24 cellular contexts compared by ENCODE assay signal in genomic region chr1:196669693-196670092, GRCh38.
"Had no signal": no experiment of that assay in that cellular context is flagged by ENCODE, and none has a peak within 500 bp of the region (broad histone marks: within the 10 kb centered on the region; RNA-seq: fewer than 3 reads in every experiment).

No MANE protein-coding gene starts in this region.

- H3K36me3 ChIP-seq: left lung, lower lobe of right lung had no signal

- H2AFZ ChIP-seq: hepatocyte had no signal

- H3K4me1 Mint-ChIP-seq: immature natural killer cell, mesothelial cell of epicardium had no signal

- H3K27me3 ChIP-seq: esophagus muscularis mucosa, foreskin keratinocyte, gastroesophageal sphincter, heart left ventricle, hepatocyte, left lung had no signal

- H3K36me3 Mint-ChIP-seq: immature natural killer cell had no signal

- H3K27ac ChIP-seq: coronary artery, dorsolateral prefrontal cortex, esophagus muscularis mucosa, foreskin keratinocyte, gastroesophageal sphincter, heart left ventricle, hepatocyte, left lung, lower lobe of right lung had no signal

- H3K4me3 Mint-ChIP-seq: immature natural killer cell, mesothelial cell of epicardium had no signal

- ATAC-seq: foreskin keratinocyte, gastroesophageal sphincter, heart left ventricle, left colon, left lung, left ventricle myocardium superior, lower lobe of right lung had no signal

- H3K4me3 ChIP-seq: coronary artery, dorsolateral prefrontal cortex, esophagus muscularis mucosa, gastroesophageal sphincter, heart left ventricle, hepatocyte, left lung, lower lobe of right lung had no signal

- H3K4me1 ChIP-seq: esophagus muscularis mucosa, gastroesophageal sphincter, heart left ventricle, left lung, lower lobe of right lung had no signal

- FAIRE-seq: colon, endothelial cell of umbilical vein, frontal cortex, kidney had no signal

- H3K4me2 ChIP-seq: hepatocyte had no signal

- H3K27ac Mint-ChIP-seq: immature natural killer cell, mesothelial cell of epicardium had no signal

- H3K79me2 ChIP-seq: hepatocyte had no signal

- DNase-seq: dermis blood vessel endothelial cell; dorsolateral prefrontal cortex; effector CD4-positive, alpha-beta T cell; effector memory CD4-positive, alpha-beta T cell; foreskin keratinocyte; heart left ventricle; hypothalamus; immature natural killer cell; islet precursor cell; kidney; kidney glomerular epithelial cell; left colon; left lung; left ventricle myocardium superior; lower lobe of right lung; mesenchymal stem cell had no signal
